ENCODE assay signal across 8 cellular contexts in the genomic region with DNA sequence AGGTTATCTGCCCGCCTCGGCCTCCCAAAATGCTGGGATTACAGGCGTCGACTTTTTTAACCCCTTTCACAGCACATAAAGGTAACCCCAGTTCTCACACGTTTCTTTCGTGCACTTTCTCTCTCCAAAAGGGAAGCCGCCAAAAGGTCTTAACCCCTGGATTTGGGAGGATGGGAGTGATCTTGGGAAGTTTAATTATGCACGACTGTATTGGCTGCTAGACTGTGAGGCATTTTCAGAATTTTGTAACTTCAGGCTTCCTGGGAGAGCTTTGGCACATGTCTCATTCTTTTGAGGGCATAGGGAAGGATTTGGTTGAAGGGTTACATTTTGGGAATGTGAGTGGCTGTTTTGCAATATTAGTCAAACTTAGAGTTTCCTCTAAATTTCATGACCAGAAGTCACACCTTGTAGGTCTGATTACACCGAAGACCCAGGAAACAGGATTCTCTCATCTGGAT. TPM values are rescaled to one million over a fixed set of nuclear protein-coding genes. Genes with fewer than 3 reads are reported as not detected.
DNase-seq lines count a peak whose midpoint lies in the region; ATAC-seq and TF ChIP-seq lines count a peak whose summit lies in the region.

No MANE protein-coding gene starts in this region.

- no peak for TF ChIP-seq POLR2A in lower leg skin (IDR thresholded peaks at IDR 0.05)
- TF ChIP-seq POLR2A in transverse colon (IDR thresholded peaks at IDR 0.05) = no peak

- H3K27me3 ChIP-seq in adipocyte (replicated peaks; ENCODE audit: control insufficient read depth, insufficient read depth, low read length) (no peaks in the 10 kb centered on the region), transverse colon (no peaks in the 10 kb centered on the region)

- H3K4me3 ChIP-seq in adipocyte (ENCODE audit: low read length) (peak overlapping the region; percentile 90), lower leg skin (ENCODE audit: low read depth, poor library complexity, severe bottlenecking) (peak overlapping the region; percentile 85), transverse colon (peak overlapping the region in 3 of 4 donors; percentile 87 to 99 (median 98))

- no peak for ATAC-seq in activated T-cell treated with anti-CD3 and anti-CD28 coated beads, Interleukin-2, amount 50 U/mL, for 72 hours (replicated peaks in 1 of 2)
- ATAC-seq in left lobe of liver (no peak), HG02610 (IDR thresholded peaks at IDR 0.05; ENCODE audit: unreplicated experiment) (no peak)

- H3K9ac ChIP-seq in adipocyte (ENCODE audit: low read length) = peak overlapping the region; percentile 91

- H3K36me3 ChIP-seq in adipocyte (ENCODE audit: control insufficient read depth, insufficient read depth, low read length, severe bottlenecking) = peaks cover 4% of the 10 kb centered on the region
- H3K36me3 ChIP-seq in transverse colon = peaks cover 0 to 4% (median 1%) of the 10 kb centered on the region in 4 donors

- H3K4me3 Mint-ChIP-seq in activated T-cell treated with anti-CD3 and anti-CD28 coated beads, Interleukin-2, amount 50 U/mL, for 72 hours = peak overlapping the region; percentile 97 to 100

- no peak for TF ChIP-seq CTCF in lower leg skin (IDR thresholded peaks at IDR 0.05)
- no peak for TF ChIP-seq CTCF in transverse colon (IDR thresholded peaks at IDR 0.05)

- peak overlapping the region; percentile 100 for H3K27ac Mint-ChIP-seq in activated T-cell treated with anti-CD3 and anti-CD28 coated beads, Interleukin-2, amount 50 U/mL, for 72 hours

- H3K27me3 Mint-ChIP-seq in activated T-cell treated with anti-CD3 and anti-CD28 coated beads, Interleukin-2, amount 50 U/mL, for 72 hours (ENCODE audit: low read depth) = no peaks in the 10 kb centered on the region

- H3K27ac ChIP-seq in transverse colon = peak overlapping the region; percentile 95 to 100 (median 99)

- TF ChIP-seq EP300 in transverse colon (IDR thresholded peaks at IDR 0.05; ENCODE audit: low read depth) = no peak

- H3K9me3 Mint-ChIP-seq in activated T-cell treated with anti-CD3 and anti-CD28 coated beads, Interleukin-2, amount 50 U/mL, for 72 hours = no peaks in the 10 kb centered on the region

- WGBS in lower leg skin, 2 donors = 24 to 28% methylated on average over 9 of the region's 9 CpGs
- 26 to 39% methylated on average over 5 to 9 of the region's 9 CpGs for WGBS in transverse colon (ENCODE audit: low coverage in 1 of 2), 2 donors

- intact Hi-C loops in lower leg skin (cut with DNase I; ENCODE audit: low total_unique reads) (loop anchor here (5.0 kb wide), 1 partner anchor 277 kb away; the partner anchor contains the start of gene SPRYD4), transverse colon (cut with DNase I; ENCODE audit: low total_unique reads) (no loop called here)

- H3K4me1 Mint-ChIP-seq in activated T-cell treated with anti-CD3 and anti-CD28 coated beads, Interleukin-2, amount 50 U/mL, for 72 hours (ENCODE audit: low read depth) = peaks cover 50% of the 10 kb centered on the region

- DNase-seq in activated T-cell treated with anti-CD3 and anti-CD28 coated beads, Interleukin-2, amount 50 U/mL, for 72 hours = no peak
- DNase-seq in activated T-cell treated with anti-CD3 and anti-CD28 coated beads for 4 hours (no peak), adipocyte (ENCODE audit: low read depth) (peak; percentile 37), lower leg skin (ENCODE audit: low spot score in 2 of 2) (no peak), transverse colon (no peak), NCI-H2196 (lab: John Stamatoyannopoulos, UW; ENCODE audit: unreplicated experiment) (no peak), left lobe of liver (ENCODE audit: low spot score) (no peak)

- H3K4me1 ChIP-seq in adipocyte (ENCODE audit: control insufficient read depth, insufficient read depth, low read length) = peaks cover 34% of the 10 kb centered on the region
- peaks cover 12 to 28% (median 22%) of the 10 kb centered on the region in 4 donors for H3K4me1 ChIP-seq in transverse colon

- H3K9me3 ChIP-seq in adipocyte (ENCODE audit: control insufficient read depth, low read length) (no peaks in the 10 kb centered on the region), transverse colon (no peaks in the 10 kb centered on the region)

- in situ Hi-C loops in transverse colon (cut with MboI; ENCODE audit: low pct_ligation_motif_present in 1 of 4, low pct_unique_long_range_greater_than_20kb in 1 of 4, low sequenced_read_pairs in 3 of 4) = loop anchor here in 2 of 4 donors (5.0 to 10.0 kb wide), 2 partner anchors 274 to 277 kb away; partner anchors contain the start of gene SPRYD4 (in 2 of the 2)

- H3K36me3 Mint-ChIP-seq in activated T-cell treated with anti-CD3 and anti-CD28 coated beads, Interleukin-2, amount 50 U/mL, for 72 hours (ENCODE audit: insufficient read depth in 2 of 2) = peaks cover 14 to 24% of the 10 kb centered on the region in 2 donors

RNA-seq across cellular contexts. Expression of gene SMARCC2, which starts 1.4 kb away (rescaled TPM):
- 100 to 1,000 TPM in 1 of 2 donors, 10 to 100 TPM in 1; 99.7 to 104 TPM for total RNA-seq in activated T-cell treated with anti-CD3 and anti-CD28 coated beads, Interleukin-2, amount 50 U/mL, for 72 hours
- 10 to 100 TPM; 55.3 to 90.5 (median 63.5) TPM for total RNA-seq in lower leg skin
- total RNA-seq in transverse colon = 100 to 1,000 TPM in 3 of 4 donors, 10 to 100 TPM in 1; 63.8 to 231 (median 135) TPM
- total RNA-seq in left lobe of liver = 27.6 TPM

RNA-seq across cellular contexts. Expression of gene RNF41, which starts 31.0 kb away (rescaled TPM):
- total RNA-seq in activated T-cell treated with anti-CD3 and anti-CD28 coated beads, Interleukin-2, amount 50 U/mL, for 72 hours = 10 to 100 TPM; 35.4 to 40.2 TPM
- total RNA-seq in lower leg skin = 10 to 100 TPM; 33.3 to 46.5 (median 42.1) TPM
- total RNA-seq in transverse colon = 10 to 100 TPM; 39.0 to 51.3 (median 42.7) TPM
- total RNA-seq in left lobe of liver = 13.2 TPM

RNA-seq across cellular contexts. Expression of gene MYL6, which starts 32.6 kb away (rescaled TPM):
- 100 to 1,000 TPM; 391 to 492 TPM for total RNA-seq in activated T-cell treated with anti-CD3 and anti-CD28 coated beads, Interleukin-2, amount 50 U/mL, for 72 hours
- total RNA-seq in lower leg skin = 1,000 to 10,000 TPM in 1 of 4 donors, 100 to 1,000 TPM in 3; 700 to 1,156 (median 824) TPM
- 1,000 to 10,000 TPM; 1,233 to 3,440 (median 2,458) TPM for total RNA-seq in transverse colon
- total RNA-seq in left lobe of liver = 376 TPM

RNA-seq across cellular contexts. Expression of gene NABP2, which starts 33.4 kb away (rescaled TPM):
- 10 to 100 TPM; 61.8 to 72.7 TPM for total RNA-seq in activated T-cell treated with anti-CD3 and anti-CD28 coated beads, Interleukin-2, amount 50 U/mL, for 72 hours
- total RNA-seq in lower leg skin = 10 to 100 TPM in 3 of 4 donors, 1 to 10 TPM in 1; 9.9 to 23.1 (median 17.9) TPM
- 10 to 100 TPM in 3 of 4 donors, 1 to 10 TPM in 1; 4.9 to 26.8 (median 15.5) TPM for total RNA-seq in transverse colon
- 16.0 TPM for total RNA-seq in left lobe of liver

RNA-seq across cellular contexts. Expression of gene MYL6B, which starts 38.3 kb away (rescaled TPM):
- 100 to 1,000 TPM in 1 of 2 donors, 10 to 100 TPM in 1; 96.3 to 111 TPM for total RNA-seq in activated T-cell treated with anti-CD3 and anti-CD28 coated beads, Interleukin-2, amount 50 U/mL, for 72 hours
- 10 to 100 TPM in 3 of 4 donors, 1 to 10 TPM in 1; 9.0 to 40.1 (median 22.5) TPM for total RNA-seq in lower leg skin
- 10 to 100 TPM in 3 of 4 donors, not detected in 1; 26.4 to 30.0 (median 26.7) TPM for total RNA-seq in transverse colon
- 6.5 TPM for total RNA-seq in left lobe of liver
